19 cellular contexts compared by ENCODE assay signal in the genomic region with DNA sequence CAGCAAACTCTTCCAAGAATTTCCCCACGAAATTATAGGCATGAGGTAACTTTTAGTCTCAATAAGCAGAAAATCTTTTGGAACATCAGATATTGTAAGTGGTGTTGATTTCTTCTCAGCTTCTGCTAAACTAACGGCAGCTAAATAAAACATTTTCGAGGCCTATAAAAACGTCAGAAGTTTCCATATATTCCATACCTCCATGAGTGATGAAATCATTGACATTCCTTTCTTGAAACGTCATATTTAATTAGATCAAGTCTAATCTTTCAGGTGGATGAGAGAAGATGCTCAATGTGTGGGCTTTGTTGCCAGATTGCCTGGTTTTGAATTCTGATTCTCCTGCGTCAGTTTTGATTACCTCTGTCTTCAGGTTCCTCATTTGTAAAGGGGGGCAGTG.
A peak's percentile ranks its signal among the peaks of the same experiment; 100 is the strongest.
DNase-seq lines count a peak whose midpoint lies in the region; ATAC-seq, FAIRE-seq and TF ChIP-seq lines count a peak whose summit lies in the region.
"Had no signal": no experiment of that assay in that cellular context is flagged by ENCODE, and none has a peak within 500 bp of the region (broad histone marks: within the 10 kb centered on the region; RNA-seq: fewer than 3 reads in every experiment).

No MANE protein-coding gene starts in this region.

- H3K4me1 Mint-ChIP-seq in osteocyte (ENCODE audit: unreplicated experiment): peaks cover 32% of the 10 kb centered on the region
- H3K4me1 Mint-ChIP-seq: CD4-positive, alpha-beta memory T cell had no signal

- H3K27ac Mint-ChIP-seq in osteocyte (ENCODE audit: unreplicated experiment): no peak overlapping the region
- H3K27ac Mint-ChIP-seq: CD4-positive, alpha-beta memory T cell; H9 had no signal

- H3F3A ChIP-seq in MM.1S (ENCODE audit: insufficient read depth, low read length): no peaks in the 10 kb centered on the region

- H3K9ac ChIP-seq in HCT116 (ENCODE audit: low read length) (no peak overlapping the region), MM.1S (ENCODE audit: low read length) (no peak overlapping the region)
- H3K9ac ChIP-seq: GM23248 had no signal

- RAD21 ChIA-PET in HCT116 (lab: Charles Lee; ENCODE audit: low non-redundant PET in 1 of 2, low total read pairs in 2 of 2, uncharacterized antibody in 2 of 2, unreplicated experiment in 2 of 2): interaction anchor here in 1 of 2 experiments (0.7 kb wide), 1 partner anchor 173 kb away, joined by 4 read pairs; no protein-coding TSS in a partner anchor

- POLR2A ChIA-PET in A549 (lab: Yijun Ruan, JAX) (interaction anchor here (0.7 kb wide), 1 partner anchor 83 kb away, joined by 3 read pairs; no protein-coding TSS in a partner anchor), HCT116 (lab: Charles Lee) (interaction anchor here (0.7 kb wide), 1 partner anchor 8 kb away, joined by 5 read pairs; no protein-coding TSS in a partner anchor)

- FAIRE-seq in A549 (lab: Jason Lieb, UNC) (no peak), D721Med (lab: Jason Lieb, UNC) (no peak)
- FAIRE-seq: G401.6, GM12892, H1 had no signal

- H3K27ac ChIP-seq in A549: no peak overlapping the region
- H3K27ac ChIP-seq in HCT116 (ENCODE audit: low read depth, low read length): no peak overlapping the region
- no peak overlapping the region for H3K27ac ChIP-seq in MM.1S (ENCODE audit: low read length)
- H3K27ac ChIP-seq: GM23248 had no signal

- H3K27me3 ChIP-seq in HCT116 (ENCODE audit: insufficient read depth, low read length) (no peaks in the 10 kb centered on the region), MM.1S (replicated peaks; ENCODE audit: insufficient read depth, low read length) (no peaks in the 10 kb centered on the region)

- H3K4me3 Mint-ChIP-seq in osteocyte (ENCODE audit: unreplicated experiment): no peak overlapping the region
- H3K4me3 Mint-ChIP-seq: CD4-positive, alpha-beta memory T cell; H9 had no signal

- H3K4me2 ChIP-seq in A549 (peak overlapping the region; percentile 57; the same call in 1 of the 3 replicates), HCT116 (ENCODE audit: low read length) (no peak overlapping the region), MM.1S (ENCODE audit: low read depth, low read length) (no peak overlapping the region)

- no peaks in the 10 kb centered on the region for H3K4me1 ChIP-seq in A549
- peaks cover 3 to 9% of the 10 kb centered on the region in 2 experiments; a peak in 2 of 4 replicates for H3K4me1 ChIP-seq in HCT116 (ENCODE audit: control insufficient read depth in 1 of 2, insufficient read depth in 2 of 2, low read length in 2 of 2)
- H3K4me1 ChIP-seq in MM.1S (ENCODE audit: low read length): no peaks in the 10 kb centered on the region

- no peak for ATAC-seq in A549
- no peak for ATAC-seq in HCT116
- ATAC-seq in GM19467 (IDR thresholded peaks at IDR 0.05; ENCODE audit: unreplicated experiment): no peak

- TF ChIP-seq EP300 in A549 (IDR thresholded peaks at IDR 0.05): no peak

- H3K9me2 ChIP-seq in HCT116 (ENCODE audit: insufficient read depth) (no peaks in the 10 kb centered on the region), MM.1S (replicated peaks; ENCODE audit: insufficient read depth, low read length) (no peaks in the 10 kb centered on the region)

- WGBS in A549 (ENCODE audit: missing lambda C conversion rate): 56% methylated on average over 6 of the region's 6 CpGs

- CTCF ChIA-PET in A549 (lab: Yijun Ruan, JAX) (interaction anchor here (1.2 to 10.0 kb wide), 4 partner anchors 10 to 37 kb away, joined by 4 to 85 read pairs (median 6); no protein-coding TSS in a partner anchor), HCT116 (lab: Charles Lee) (interaction anchor here (0.7 to 2.9 kb wide), 11 partner anchors 10 to 1445 kb away, joined by 3 to 24 read pairs (median 6); no protein-coding TSS in a partner anchor)

- TF ChIP-seq POLR2A in A549 (IDR thresholded peaks at IDR 0.05; ENCODE audit: low read length) (no peak), HCT116 (IDR thresholded peaks at IDR 0.05; ENCODE audit: borderline replicate concordance, extremely low read depth, insufficient read depth, insufficient read length) (no peak)

- peak overlapping the region; percentile 11 for H2AFZ ChIP-seq in HCT116 (ENCODE audit: low read depth, low read length, poor library complexity, severe bottlenecking)
- H2AFZ ChIP-seq in MM.1S (ENCODE audit: low read length): no peak overlapping the region
- H2AFZ ChIP-seq: GM23248 had no signal

- no peaks in the 10 kb centered on the region for H3K9me3 Mint-ChIP-seq in osteocyte (ENCODE audit: unreplicated experiment)
- H3K9me3 Mint-ChIP-seq: CD4-positive, alpha-beta memory T cell; H9 had no signal

- H3K79me2 ChIP-seq in HCT116 (ENCODE audit: insufficient read depth, low read length) (no peaks in the 10 kb centered on the region), MM.1S (ENCODE audit: low read length) (no peaks in the 10 kb centered on the region)

- DNase-seq in A549 (ENCODE audit: low read depth in 1 of 2, low spot score in 1 of 2) (no peak), HCT116 (ENCODE audit: low read depth, low spot score) (no peak), SK-N-DZ (ENCODE audit: low spot score) (peak; percentile 37), osteocyte (ENCODE audit: extremely low spot score, unreplicated experiment) (peak; percentile 2), MM.1S (no peak), D721Med (ENCODE audit: insufficient read length, low spot score) (no peak)
- DNase-seq: 8988T; C1 segment of cervical spinal cord; Calu3; CD4-positive, alpha-beta memory T cell; COR-L47; DMS153; DND-41; GM23248; H9 had no signal

- no peaks in the 10 kb centered on the region for H3K36me3 ChIP-seq in HCT116 (ENCODE audit: control insufficient read depth in 1 of 2, insufficient read depth in 2 of 2, low read length in 2 of 2)
- no peaks in the 10 kb centered on the region for H3K36me3 ChIP-seq in MM.1S (replicated peaks; ENCODE audit: insufficient read depth, low read length)

- no TSS peak for BruUV-seq in HCT116 (replicated peaks; lab: Mats Ljungman, UMichigan)

- intact Hi-C loops in HCT116 (cut with micrococcal nuclease): loop anchor here (1.0 kb wide), 1 partner anchor 38 kb away; no protein-coding TSS in a partner anchor

- H3K27me3 Mint-ChIP-seq in osteocyte (ENCODE audit: unreplicated experiment): no peaks in the 10 kb centered on the region

- H3K36me3 Mint-ChIP-seq in osteocyte (ENCODE audit: unreplicated experiment): no peaks in the 10 kb centered on the region
- H3K36me3 Mint-ChIP-seq: CD4-positive, alpha-beta memory T cell had no signal

- no peaks in the 10 kb centered on the region for H4K20me1 ChIP-seq in HCT116 (ENCODE audit: insufficient read depth)
- no peaks in the 10 kb centered on the region for H4K20me1 ChIP-seq in MM.1S (ENCODE audit: insufficient read depth, low read length)

- H3K9me3 ChIP-seq in A549: no peaks in the 10 kb centered on the region
- no peaks in the 10 kb centered on the region for H3K9me3 ChIP-seq in HCT116 (ENCODE audit: control insufficient read depth in 1 of 2, insufficient read depth in 1 of 2, low read depth in 1 of 2, low read length in 2 of 2)
- H3K9me3 ChIP-seq in MM.1S (replicated peaks; ENCODE audit: insufficient read depth, low read length): no peaks in the 10 kb centered on the region

- TF ChIP-seq RAD21 in A549 (conservative IDR thresholded peaks at IDR 0.05 in 1 of 2, IDR thresholded peaks at IDR 0.05 in 1 of 2) (no peak), HCT116 (IDR thresholded peaks at IDR 0.05; ENCODE audit: low read depth) (no peak)

- TF ChIP-seq CTCF in A549 (IDR thresholded peaks at IDR 0.05) (no peak), HCT116 (IDR thresholded peaks at IDR 0.05 in 2 of 3, conservative IDR thresholded peaks at IDR 0.05 in 1 of 3; ENCODE audit: borderline replicate concordance in 1 of 3, insufficient read depth in 1 of 3, low read depth in 2 of 3, low read length in 2 of 3) (no peak), osteocyte (IDR thresholded peaks at IDR 0.05) (no peak), MM.1S (IDR thresholded peaks at IDR 0.05; ENCODE audit: low read length) (no peak), D721Med (IDR thresholded peaks at IDR 0.05; ENCODE audit: insufficient read depth, missing control alignments) (no peak)

- no peak overlapping the region for H3K4me3 ChIP-seq in A549
- H3K4me3 ChIP-seq in HCT116 (replicated peaks in 1 of 2; ENCODE audit: low read depth in 1 of 2, low read length in 2 of 2): no peak overlapping the region
- no peak overlapping the region for H3K4me3 ChIP-seq in MM.1S (ENCODE audit: low read length)
- H3K4me3 ChIP-seq: GM23248 had no signal

TF ChIP-seq in A549, 52 proteins besides CTCF, POLR2A, EP300 and RAD21 (continues in another document):
- TF ChIP-seq KDM5A (IDR thresholded peaks at IDR 0.05): no peak
- no peak for TF ChIP-seq NR3C1 (IDR thresholded peaks at IDR 0.05)
- no peak for TF ChIP-seq ZNF302 (CRISPR knock-in tag; IDR thresholded peaks at IDR 0.05)
- TF ChIP-seq, protein P1, sequence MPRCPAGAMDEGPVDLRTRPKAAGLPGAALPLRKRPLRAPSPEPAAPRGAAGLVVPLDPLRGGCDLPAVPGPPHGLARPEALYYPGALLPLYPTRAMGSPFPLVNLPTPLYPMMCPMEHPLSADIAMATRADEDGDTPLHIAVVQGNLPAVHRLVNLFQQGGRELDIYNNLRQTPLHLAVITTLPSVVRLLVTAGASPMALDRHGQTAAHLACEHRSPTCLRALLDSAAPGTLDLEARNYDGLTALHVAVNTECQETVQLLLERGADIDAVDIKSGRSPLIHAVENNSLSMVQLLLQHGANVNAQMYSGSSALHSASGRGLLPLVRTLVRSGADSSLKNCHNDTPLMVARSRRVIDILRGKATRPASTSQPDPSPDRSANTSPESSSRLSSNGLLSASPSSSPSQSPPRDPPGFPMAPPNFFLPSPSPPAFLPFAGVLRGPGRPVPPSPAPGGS (IDR thresholded peaks at IDR 0.05): no peak
- TF ChIP-seq MAX (IDR thresholded peaks at IDR 0.05): no peak

TF ChIP-seq in HCT116, 20 proteins besides CTCF, POLR2A, EP300 and RAD21:
- TF ChIP-seq FOSL1 (IDR thresholded peaks at IDR 0.05; ENCODE audit: low read depth) (no peak), ZBTB33 (IDR thresholded peaks at IDR 0.05; ENCODE audit: extremely low read depth, insufficient replicate concordance, low read length) (no peak), CBX3 (IDR thresholded peaks at IDR 0.05; ENCODE audit: low read depth) (no peak), SRF (IDR thresholded peaks at IDR 0.05; ENCODE audit: low read depth) (no peak), JUND (IDR thresholded peaks at IDR 0.05) (no peak)
TF ChIP-seq in HCT116: peak in this region for 0.

Comparison
In these comparisons a context has a peak if more than half of its experiments do, and no peak if none do; other contexts are left out.
1. DNase-seq: peak in SK-N-DZ (single experiment) and osteocyte (single experiment); none in A549 (0 of 2), HCT116 (single experiment), MM.1S (single experiment) and D721Med (single experiment).